Comparison of ENCODE assay signal across 25 cellular contexts in genomic region chr2:48059975-48060374, GRCh38.
"Had no signal": no experiment of that assay in that cellular context is flagged by ENCODE, and none has a peak within 500 bp of the region (broad histone marks: within the 10 kb centered on the region; RNA-seq: fewer than 3 reads in every experiment).

No MANE protein-coding gene starts in this region.

- DNase-seq: effector CD8-positive, alpha-beta T cell; gastrocnemius medialis; head of caudate nucleus; kidney; mucosa of descending colon; naive B cell; right lobe of liver; small intestine; stimulated activated CD4-positive, alpha-beta T cell treated with anti-CD3 and anti-CD28 coated beads, Interleukin-15, amount 100 ng/mL, for 24 hours; stimulated activated CD4-positive, alpha-beta T cell treated with anti-CD3 and anti-CD28 coated beads, Interleukin-4, amount 100 ng/mL, for 1 hour; stimulated activated CD8-positive, alpha-beta memory T cell treated with anti-CD3 and anti-CD28 coated beads, Interleukin-4, amount 100 ng/mL, for 48 hours; stimulated activated naive CD4-positive, alpha-beta T cell; stimulated activated naive CD8-positive, alpha-beta T cell treated with anti-CD3 and anti-CD28 coated beads, Interleukin-15, amount 100 ng/mL, for 72 hours; transverse colon; upper lobe of right lung; uterus had no signal

- ATAC-seq: gastrocnemius medialis; left lobe of liver; mucosa of descending colon; right lobe of liver; stimulated activated naive CD8-positive, alpha-beta T cell treated with anti-CD3 and anti-CD28 coated beads, Interleukin-15, amount 100 ng/mL, for 72 hours; upper lobe of right lung had no signal

- H3K27me3 Mint-ChIP-seq: progenitor cell of endocrine pancreas had no signal

- H3K4me3 ChIP-seq: gastrocnemius medialis, lung, mucosa of descending colon, neural progenitor cell, right lobe of liver, suprapubic skin, transverse colon, upper lobe of right lung, uterus had no signal

- H3K4me3 Mint-ChIP-seq: memory B cell; mesothelial cell of epicardium; naive B cell; nephron; neural progenitor cell; stimulated activated naive CD8-positive, alpha-beta T cell treated with anti-CD3 and anti-CD28 coated beads, Interleukin-15, amount 100 ng/mL, for 72 hours had no signal

- H3K4me1 ChIP-seq: gastrocnemius medialis, neural progenitor cell, parathyroid adenoma, right lobe of liver, suprapubic skin, transverse colon, upper lobe of right lung, uterus had no signal

- H3K27ac Mint-ChIP-seq: memory B cell; mesothelial cell of epicardium; naive B cell; nephron; neural progenitor cell; progenitor cell of endocrine pancreas; stimulated activated naive CD8-positive, alpha-beta T cell treated with anti-CD3 and anti-CD28 coated beads, Interleukin-15, amount 100 ng/mL, for 72 hours had no signal

- H3K9me3 ChIP-seq: gastrocnemius medialis, mucosa of descending colon, right lobe of liver, suprapubic skin, transverse colon, upper lobe of right lung, uterus had no signal

- H3K27ac ChIP-seq: gastrocnemius medialis, neural progenitor cell, parathyroid adenoma, right lobe of liver, suprapubic skin, transverse colon, upper lobe of right lung, uterus had no signal

- H3K27me3 ChIP-seq: gastrocnemius medialis, neural progenitor cell, right lobe of liver, suprapubic skin, transverse colon, upper lobe of right lung, uterus had no signal

- H3K36me3 ChIP-seq: gastrocnemius medialis, neural progenitor cell, right lobe of liver, suprapubic skin, transverse colon, upper lobe of right lung, uterus had no signal

- H3K4me1 Mint-ChIP-seq: memory B cell; mesothelial cell of epicardium; naive B cell; nephron; stimulated activated naive CD8-positive, alpha-beta T cell treated with anti-CD3 and anti-CD28 coated beads, Interleukin-15, amount 100 ng/mL, for 72 hours had no signal

- H3K36me3 Mint-ChIP-seq: mesothelial cell of epicardium, neural progenitor cell had no signal
